Comparison of ENCODE assay signal across 1 cellular context in genomic region chr4:72895408-72895807, GRCh38.
TF ChIP-seq lines count a peak whose summit lies in the region.

No MANE protein-coding gene starts in this region.

TF ChIP-seq in H1, 55 proteins besides CTCF, POLR2A, EP300 and RAD21:
- TF ChIP-seq BRCA1 (IDR thresholded peaks at IDR 0.05; ENCODE audit: low read depth, low read length), result no peak
- TF ChIP-seq SP4 (IDR thresholded peaks at IDR 0.05; ENCODE audit: low read length), result no peak
- no peak for TF ChIP-seq TCF12 (IDR thresholded peaks at IDR 0.05; ENCODE audit: low read depth, low read length)
- no peak for TF ChIP-seq MAFK (IDR thresholded peaks at IDR 0.05; ENCODE audit: low read depth, low read length)
- no peak for TF ChIP-seq SAP30 (IDR thresholded peaks at IDR 0.05; ENCODE audit: insufficient read depth, insufficient replicate concordance, low read length)
